Comparison of ENCODE assay signal across 12 cellular contexts in genomic region chr2:226793615-226794014, GRCh38. TPM values are rescaled to one million over a fixed set of nuclear protein-coding genes. Genes with fewer than 3 reads are reported as not detected.
DNase-seq lines count a peak whose midpoint lies in the region; ATAC-seq, FAIRE-seq and TF ChIP-seq lines count a peak whose summit lies in the region.
"Had no signal": no experiment of that assay in that cellular context is flagged by ENCODE, and none has a peak within 500 bp of the region (broad histone marks: within the 10 kb centered on the region; RNA-seq: fewer than 3 reads in every experiment).

No MANE protein-coding gene starts in this region.

- H3K4me1 ChIP-seq in IMR-90 (ENCODE audit: control insufficient read depth, insufficient read depth, low read length): peaks cover 8% of the 10 kb centered on the region
- H3K4me1 ChIP-seq in kidney (ENCODE audit: control insufficient read depth in 1 of 2, insufficient read depth in 1 of 2, low read depth in 1 of 2, low read length in 2 of 2): peaks cover 13 to 33% of the 10 kb centered on the region in 2 donors
- H3K4me1 ChIP-seq in thoracic aorta (ENCODE audit: control insufficient read depth in 1 of 2, low read depth in 2 of 2): peaks cover 29 to 64% of the 10 kb centered on the region in 2 donors

- no CpG with 5 or more reads among the region's 2 CpGs for WGBS in IMR-90 (ENCODE audit: extremely low coverage in 2 of 2, insufficient read length in 1 of 2), 2 experiments

- peak overlapping the region; percentile 70 to 82 for H4K8ac ChIP-seq in IMR-90 (ENCODE audit: low read depth in 2 of 2, low read length in 2 of 2)

- peaks cover 13 to 17% of the 10 kb centered on the region in 2 donors for H3K4me1 Mint-ChIP-seq in immature natural killer cell

- peak overlapping the region; percentile 74; the same call in 1 of the 3 replicates for H2BK15ac ChIP-seq in IMR-90 (ENCODE audit: low read depth, low read length)

- peaks cover 42% of the 10 kb centered on the region for H4K20me1 ChIP-seq in IMR-90 (ENCODE audit: insufficient read depth, low read length)

- H3K4me3 ChIP-seq in IMR-90 (ENCODE audit: insufficient read depth, low read depth, low read length) (peak overlapping the region; percentile 78), astrocyte of the cerebellum (ENCODE audit: low read depth, low read length) (peak overlapping the region; percentile 88), kidney (ENCODE audit: low read length in 2 of 2) (peak overlapping the region; percentile 35 to 68), thoracic aorta (peak overlapping the region; percentile 85)
- H3K4me3 ChIP-seq: GM12878 had no signal

- peaks cover 64% of the 10 kb centered on the region for H3K36me3 ChIP-seq in IMR-90 (ENCODE audit: control insufficient read depth, insufficient read depth, low read length)
- no peaks in the 10 kb centered on the region for H3K36me3 ChIP-seq in kidney (ENCODE audit: control insufficient read depth in 1 of 2, insufficient read depth in 2 of 2, low read length in 2 of 2)
- no peaks in the 10 kb centered on the region for H3K36me3 ChIP-seq in thoracic aorta

- H3K14ac ChIP-seq in IMR-90 (replicated peaks; ENCODE audit: low read depth, low read length): peak overlapping the region; percentile 82

- dilution Hi-C loops in IMR-90 (cut with HindIII; ENCODE audit: low sequenced_read_pairs, unreplicated experiment): no loop called here

- peak overlapping the region; percentile 84 for H4K91ac ChIP-seq in IMR-90 (ENCODE audit: insufficient read depth, low read depth, low read length)

- H3K27me3 Mint-ChIP-seq in immature natural killer cell (ENCODE audit: low read depth in 3 of 3): peaks cover 8 to 29% (median 23%) of the 10 kb centered on the region in 3 donors
- H3K27me3 Mint-ChIP-seq: memory B cell; stimulated activated memory B cell treated with anti-CD40 and anti-IgM and Interleukin-4, amounts not matched to agents 10 μg/mL and 1 μg/mL and 100 μg/mL, for 72 hours had no signal

- H2AK9ac ChIP-seq in IMR-90 (replicated peaks; ENCODE audit: low read depth, low read length, poor library complexity): no peak overlapping the region

- H2AFZ ChIP-seq in IMR-90 (replicated peaks; ENCODE audit: low read length, poor library complexity): no peak overlapping the region

- H3K23ac ChIP-seq in IMR-90 (ENCODE audit: low read depth, low read length): peak overlapping the region; percentile 97

- H3K36me3 Mint-ChIP-seq in immature natural killer cell: no peaks in the 10 kb centered on the region
- H3K36me3 Mint-ChIP-seq: memory B cell; stimulated activated memory B cell treated with anti-CD40 and anti-IgM and Interleukin-4, amounts not matched to agents 10 μg/mL and 1 μg/mL and 100 μg/mL, for 72 hours had no signal

- no peaks in the 10 kb centered on the region for H3K9me3 ChIP-seq in IMR-90 (ENCODE audit: control insufficient read depth, insufficient read depth, low read length)
- H3K9me3 ChIP-seq in kidney (ENCODE audit: control insufficient read depth in 1 of 2, low read length in 2 of 2): no peaks in the 10 kb centered on the region
- no peaks in the 10 kb centered on the region for H3K9me3 ChIP-seq in thoracic aorta

- peak overlapping the region; percentile 99 for H2BK5ac ChIP-seq in IMR-90 (ENCODE audit: low read depth, low read length, poor library complexity, severe bottlenecking)

- H3K9me1 ChIP-seq in IMR-90 (ENCODE audit: insufficient read depth, low read length): peaks cover 10% of the 10 kb centered on the region; the same call in 1 of the 2 replicates

- peak overlapping the region; percentile 54; the same call in 1 of the 2 replicates for H2AK5ac ChIP-seq in IMR-90 (ENCODE audit: low read depth, low read length)

- H3K18ac ChIP-seq in IMR-90 (ENCODE audit: low read depth, low read length): peak overlapping the region; percentile 95

- DNase-seq in IMR-90 (peak; percentile 18), astrocyte of the cerebellum (ENCODE audit: low read depth) (no peak), kidney (no peak), thoracic aorta (ENCODE audit: low spot score) (no peak), GM12892 (ENCODE audit: insufficient read length) (no peak), immature natural killer cell (no peak)
- DNase-seq: NCI-H187 had no signal

- TF ChIP-seq RAD21 in IMR-90 (IDR thresholded peaks at IDR 0.05; ENCODE audit: low read length): no peak

- in situ Hi-C loops in IMR-90 (cut with MboI; ENCODE audit: low sequenced_read_pairs) (loop anchor here (5.0 to 25.0 kb wide), 3 partner anchors 139 to 1681 kb away; no protein-coding TSS in a partner anchor), astrocyte of the cerebellum (cut with HindIII; ENCODE audit: low sequenced_read_pairs) (loop anchor here (25.0 kb wide), 3 partner anchors 581 to 1131 kb away; no protein-coding TSS in a partner anchor)

- ATAC-seq in IMR-90 (ENCODE audit: low read depth) (no peak), thoracic aorta (ENCODE audit: insufficient number of reproducible peaks, low FRiP score, low read depth) (no peak), HG03139 (IDR thresholded peaks at IDR 0.05; ENCODE audit: unreplicated experiment) (no peak), HG03196 (IDR thresholded peaks at IDR 0.05; ENCODE audit: unreplicated experiment) (no peak)
- ATAC-seq: GM12878; stimulated activated memory B cell treated with anti-CD40 and anti-IgM and Interleukin-4, amounts not matched to agents 10 μg/mL and 1 μg/mL and 100 μg/mL, for 72 hours had no signal

- peak overlapping the region; percentile 92 for H3K9ac ChIP-seq in IMR-90 (ENCODE audit: low read depth, low read length)
- H3K9ac ChIP-seq in kidney (ENCODE audit: low read length in 2 of 2): peak overlapping the region in 1 of 2 donors; percentile 70

- POLR2A ChIA-PET in IMR-90 (lab: Charles Lee; ENCODE audit: unreplicated experiment): no interaction called here

- intact Hi-C loops in IMR-90 (cut with micrococcal nuclease): loop anchor here (2.0 to 10.0 kb wide), 9 partner anchors 36 to 905 kb away; no protein-coding TSS in a partner anchor
- intact Hi-C loops in kidney (cut with DNase I): loop anchor here (10.0 kb wide), 1 partner anchor 139 kb away; no protein-coding TSS in a partner anchor

- H3K27me3 ChIP-seq in IMR-90 (ENCODE audit: control insufficient read depth, insufficient read depth, low read length) (no peaks in the 10 kb centered on the region), thoracic aorta (replicated peaks; ENCODE audit: insufficient read depth) (no peaks in the 10 kb centered on the region)

- TF ChIP-seq POLR2A in IMR-90 (IDR thresholded peaks at IDR 0.05; ENCODE audit: low read depth, low read length) (no peak), GM12892 (IDR thresholded peaks at IDR 0.05; ENCODE audit: low read depth, low read length) (no peak)

- no peaks in the 10 kb centered on the region for H3K9me3 Mint-ChIP-seq in immature natural killer cell
- H3K9me3 Mint-ChIP-seq: memory B cell; stimulated activated memory B cell treated with anti-CD40 and anti-IgM and Interleukin-4, amounts not matched to agents 10 μg/mL and 1 μg/mL and 100 μg/mL, for 72 hours had no signal

- TF ChIP-seq CTCF in IMR-90 (conservative IDR thresholded peaks at IDR 0.05; ENCODE audit: low read depth, low read length) (no peak), astrocyte of the cerebellum (IDR thresholded peaks at IDR 0.05; ENCODE audit: low read depth, low read length, missing control alignments) (no peak), kidney (IDR thresholded peaks at IDR 0.05; ENCODE audit: borderline replicate concordance, extremely low read depth, insufficient read depth) (no peak), thoracic aorta (IDR thresholded peaks at IDR 0.05) (no peak)

- peak overlapping the region; percentile 89; the same call in 1 of the 2 replicates for H3K4ac ChIP-seq in IMR-90 (ENCODE audit: low read depth, low read length)

- H4K5ac ChIP-seq in IMR-90 (ENCODE audit: low read depth, low read length): peak overlapping the region; percentile 78

- no peak overlapping the region for H3K4me3 Mint-ChIP-seq in immature natural killer cell
- H3K4me3 Mint-ChIP-seq: memory B cell; stimulated activated memory B cell treated with anti-CD40 and anti-IgM and Interleukin-4, amounts not matched to agents 10 μg/mL and 1 μg/mL and 100 μg/mL, for 72 hours had no signal

- FAIRE-seq in kidney (lab: Jason Lieb, UNC) (no peak), GM12892 (lab: Jason Lieb, UNC) (no peak)
- FAIRE-seq: GM12878 had no signal

- no peak overlapping the region for H3K27ac Mint-ChIP-seq in immature natural killer cell
- H3K27ac Mint-ChIP-seq: stimulated activated memory B cell treated with anti-CD40 and anti-IgM and Interleukin-4, amounts not matched to agents 10 μg/mL and 1 μg/mL and 100 μg/mL, for 72 hours had no signal

- peak overlapping the region; percentile 97; the same call in 1 of the 2 replicates for H3K27ac ChIP-seq in IMR-90 (ENCODE audit: insufficient read depth, low read length)
- H3K27ac ChIP-seq in kidney (ENCODE audit: low read depth in 2 of 2, low read length in 2 of 2): peak overlapping the region; percentile 20 to 66
- H3K27ac ChIP-seq in thoracic aorta: peak overlapping the region; percentile 51 to 92

- CTCF ChIA-PET in IMR-90 (lab: Yijun Ruan, JAX): interaction anchor here (0.9 kb wide), 1 partner anchor 676 kb away, joined by 3 read pairs; no protein-coding TSS in a partner anchor

- no TSS peak for BruUV-seq in IMR-90 (replicated peaks; lab: Mats Ljungman, UMichigan)

- peaks cover 0 to 15% of the 10 kb centered on the region in 2 experiments; a peak in 2 of 4 replicates for H3K79me1 ChIP-seq in IMR-90 (ENCODE audit: low read depth in 1 of 2, low read length in 2 of 2)

- H3K56ac ChIP-seq in IMR-90 (ENCODE audit: extremely low read depth, insufficient read depth, low read length): peak overlapping the region; percentile 91

- peak overlapping the region; percentile 84 for H2BK20ac ChIP-seq in IMR-90 (ENCODE audit: low read depth, low read length)

- H3K4me2 ChIP-seq in IMR-90 (ENCODE audit: low read depth, low read length): peak overlapping the region; percentile 85

- H2BK120ac ChIP-seq in IMR-90 (ENCODE audit: low read depth, low read length): peak overlapping the region; percentile 86

RNA-seq across cellular contexts. Expression of gene IRS1, which starts 6.0 kb away (rescaled TPM):
- total RNA-seq in IMR-90 (2012; rRNA removed) (21.1 and 29.4 TPM in 2 replicates), kidney (13.4 TPM), thoracic aorta (10 to 100 TPM; 18.8 to 23.1 TPM)
- polyA plus RNA-seq in IMR-90 (2012; rRNA removed) (37.1 and 44.5 TPM in 2 replicates), kidney (ENCODE audit: insufficient read depth, low read depth, low replicate concordance) (4.5 TPM), immature natural killer cell (under 1 TPM in 1 of 3 donors, not detected in 2; 0.03 TPM)
- 15.4 and 40.6 TPM in 2 replicates for polyA plus RNA-seq in IMR-90 (2012; cell fraction: cytosol; rRNA removed)
- 20.3 and 39.6 TPM in 2 replicates for polyA plus RNA-seq in IMR-90 (2012; cell fraction: nucleus; rRNA removed; ENCODE audit: low replicate concordance)
- 0.04 TPM for polyA plus RNA-seq in GM12892 (2012; ENCODE audit: missing spikeins)

RNA-seq across cellular contexts. Expression of gene RHBDD1, which starts 42.2 kb away (rescaled TPM):
- total RNA-seq in IMR-90 (2012; rRNA removed): 11.9 and 14.0 TPM in 2 replicates
- polyA plus RNA-seq in IMR-90 (2012; rRNA removed): 9.3 and 9.7 TPM in 2 replicates
- polyA plus RNA-seq in IMR-90 (2012; cell fraction: cytosol; rRNA removed): 4.0 and 4.1 TPM in 2 replicates
- polyA plus RNA-seq in IMR-90 (2012; cell fraction: nucleus; rRNA removed; ENCODE audit: low replicate concordance): 3.8 and 8.8 TPM in 2 replicates
- total RNA-seq in kidney: 49.9 TPM
- 8.3 TPM for polyA plus RNA-seq in kidney (ENCODE audit: insufficient read depth, low read depth, low replicate concordance)
- 10 to 100 TPM; 10.2 to 17.3 TPM for total RNA-seq in thoracic aorta
- 12.9 TPM for polyA plus RNA-seq in GM12892 (2012; ENCODE audit: missing spikeins)
- 10 to 100 TPM; 10.3 to 19.0 (median 11.2) TPM for polyA plus RNA-seq in immature natural killer cell

Comparison
In these comparisons a context has a peak if more than half of its experiments do, and no peak if none do; other contexts are left out.
1. H3K27ac ChIP-seq: peak in every context shown above with its lines; median percentile 97 in IMR-90; 72 in thoracic aorta; 43 in kidney.